Comparison of ENCODE assay signal across 27 cellular contexts in the genomic region with DNA sequence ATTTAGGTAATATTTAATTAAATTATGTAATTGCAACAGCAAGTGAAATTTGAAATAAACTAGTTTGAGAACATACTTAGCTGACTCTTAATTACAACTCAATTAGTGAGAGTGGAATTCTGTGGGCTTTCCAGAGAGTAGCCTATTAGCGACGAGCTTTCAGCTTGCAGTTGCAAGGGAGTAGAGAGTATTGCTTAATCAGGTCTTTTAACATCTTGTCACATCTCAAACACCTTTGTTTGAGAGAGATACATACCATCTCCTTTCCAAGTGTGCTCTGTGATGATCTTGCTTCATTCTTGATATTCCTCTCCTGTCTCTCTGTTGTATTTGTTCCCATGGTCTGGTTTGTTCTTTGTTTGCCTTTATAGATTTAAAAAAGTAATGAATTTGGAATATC. TPM values are rescaled to one million over a fixed set of nuclear protein-coding genes. Genes with fewer than 3 reads are reported as not detected.
"Had no signal": no experiment of that assay in that cellular context is flagged by ENCODE, and none has a peak within 500 bp of the region (broad histone marks: within the 10 kb centered on the region; RNA-seq: fewer than 3 reads in every experiment).

No MANE protein-coding gene starts in this region.

- ATAC-seq: activated CD4-positive, CD25-positive, alpha-beta regulatory T cell treated with anti-CD3 and anti-CD28 coated beads, Interleukin-2, amount 50 U/mL, for 24 hours; esophagus mucosa had no signal

- DNase-seq: activated B cell treated with CpG ODN at 0.5 μM for 24 hours; activated CD4-positive, alpha-beta memory T cell treated with anti-CD3 and anti-CD28 coated beads, Interleukin-2, amount 10 ng/mL, durations not matched to agents 7 days and 5 days; activated CD4-positive, alpha-beta T cell treated with anti-CD3 and anti-CD28 coated beads for 48 hours; activated CD8-positive, alpha-beta memory T cell treated with anti-CD3 and anti-CD28 coated beads, Interleukin-2, amount 50 U/mL, for 48 hours; activated effector memory CD4-positive, alpha-beta T cell treated with Interleukin-2 at 50 U/mL for 16 hours; activated gamma-delta T cell treated with Interleukin-2 at 50 U/mL for 16 hours; activated naive CD4-positive, alpha-beta T cell treated with anti-CD3 and anti-CD28 coated beads, Interleukin-2, amount 50 U/mL, for 16 hours; activated naive CD4-positive, alpha-beta T cell treated with Interleukin-2 at 50 U/mL for 16 hours; activated T-cell treated with anti-CD3 and anti-CD28 coated beads for 4 hours; activated T-cell treated with anti-CD3 and anti-CD28 coated beads, Interleukin-2, amount 50 U/mL, for 24 hours; activated T-cell treated with anti-CD3 and anti-CD28 coated beads, Interleukin-2, amount 50 U/mL, for 72 hours; amniotic stem cell; anterior cingulate cortex; brain microvascular endothelial cell; dorsolateral prefrontal cortex; effector memory CD4-positive, alpha-beta T cell; endodermal cell; foreskin fibroblast; head of caudate nucleus; T-helper 17 cell; T1000; WERI-Rb-1 had no signal

- H3K27ac ChIP-seq: brain microvascular endothelial cell, coronary artery, WERI-Rb-1 had no signal

- H3K4me3 ChIP-seq: coronary artery had no signal

- FAIRE-seq: astrocyte, bronchial epithelial cell had no signal

- H3K36me3 ChIP-seq: brain microvascular endothelial cell had no signal

RNA-seq across cellular contexts. Expression of gene PPP4R4, which starts 7.7 kb away (rescaled TPM):
- total RNA-seq: activated B cell treated with CpG ODN at 0.5 μM for 24 hours had no signal
